In genomic region chr22:49879871-49880270, GRCh38 we compare ENCODE assay signal across 23 cellular contexts. TPM values are rescaled to one million over a fixed set of nuclear protein-coding genes. Genes with fewer than 3 reads are reported as not detected.
DNase-seq lines count a peak whose midpoint lies in the region; ATAC-seq and TF ChIP-seq lines count a peak whose summit lies in the region.
"Had no signal": no experiment of that assay in that cellular context is flagged by ENCODE, and none has a peak within 500 bp of the region (broad histone marks: within the 10 kb centered on the region; RNA-seq: fewer than 3 reads in every experiment).

No MANE protein-coding gene starts in this region.

- intact Hi-C loops in activated CD8-positive, alpha-beta T cell treated with anti-CD3 and anti-CD28 coated beads for 36 hours (cut with micrococcal nuclease) = no loop called here
- intact Hi-C loops in naive thymus-derived CD4-positive, alpha-beta T cell (cut with micrococcal nuclease) = no loop called here

- H3K27me3 Mint-ChIP-seq in T-helper 1 cell treated with Interleukin-12 subunit alpha and Interleukin-12 subunit beta and Interleukin-4 antibody, amounts not matched to agents 30 μg/mL and 1 μg/mL, for 36 hours (ENCODE audit: low read depth) = no peaks in the 10 kb centered on the region
- H3K27me3 Mint-ChIP-seq in CD8-positive, alpha-beta memory T cell = no peaks in the 10 kb centered on the region
- no peaks in the 10 kb centered on the region for H3K27me3 Mint-ChIP-seq in activated CD8-positive, alpha-beta T cell treated with anti-CD3 and anti-CD28 coated beads for 36 hours
- no peaks in the 10 kb centered on the region for H3K27me3 Mint-ChIP-seq in naive thymus-derived CD4-positive, alpha-beta T cell
- H3K27me3 Mint-ChIP-seq: naive B cell had no signal

- H3K36me3 ChIP-seq in CD8-positive, alpha-beta memory T cell (ENCODE audit: insufficient read depth, low read length) = no peaks in the 10 kb centered on the region
- H3K36me3 ChIP-seq in naive thymus-derived CD4-positive, alpha-beta T cell (ENCODE audit: control insufficient read depth in 2 of 3, insufficient read depth in 3 of 3, low read length in 3 of 3) = peaks cover 0 to 13% (median 0%) of the 10 kb centered on the region in 3 experiments
- H3K36me3 ChIP-seq: prostate gland had no signal

- no peak for ATAC-seq in activated CD8-positive, alpha-beta T cell treated with anti-CD3 and anti-CD28 coated beads for 36 hours
- ATAC-seq in naive thymus-derived CD4-positive, alpha-beta T cell = no peak
- no peak for ATAC-seq in GM18505 (IDR thresholded peaks at IDR 0.05; ENCODE audit: unreplicated experiment)
- ATAC-seq: lower lobe of right lung had no signal

- peak overlapping the region; percentile 60 for H3K4me3 Mint-ChIP-seq in T-helper 1 cell treated with Interleukin-12 subunit alpha and Interleukin-12 subunit beta and Interleukin-4 antibody, amounts not matched to agents 30 μg/mL and 1 μg/mL, for 36 hours
- peak overlapping the region in 5 of 7 donors; percentile 15 to 54 (median 19) for H3K4me3 Mint-ChIP-seq in CD8-positive, alpha-beta memory T cell
- H3K4me3 Mint-ChIP-seq in activated CD8-positive, alpha-beta T cell treated with anti-CD3 and anti-CD28 coated beads for 36 hours = no peak overlapping the region
- H3K4me3 Mint-ChIP-seq in naive thymus-derived CD4-positive, alpha-beta T cell = peak overlapping the region in 4 of 10 donors; percentile 4 to 61 (median 31)
- H3K4me3 Mint-ChIP-seq: naive B cell had no signal

- no peak for TF ChIP-seq POLR2A in GM18505 (IDR thresholded peaks at IDR 0.05; ENCODE audit: borderline replicate concordance, extremely low read depth, insufficient read depth, insufficient read length)

- H3K4me1 ChIP-seq in CD8-positive, alpha-beta memory T cell (ENCODE audit: insufficient read depth, low read length) = peaks cover 21% of the 10 kb centered on the region
- peaks cover 3 to 9% of the 10 kb centered on the region in 2 donors for H3K4me1 ChIP-seq in naive thymus-derived CD4-positive, alpha-beta T cell (ENCODE audit: control insufficient read depth in 2 of 2, insufficient read depth in 2 of 2, low read length in 2 of 2)
- H3K4me1 ChIP-seq: BE2C, esophagus muscularis mucosa, lower lobe of right lung, prostate gland had no signal

- CTCF ChIA-PET in CD8-positive, alpha-beta memory T cell (lab: Charles Lee) = interaction anchor here (1.5 kb wide), 1 partner anchor 10 kb away, joined by 4 read pairs; no protein-coding TSS in a partner anchor
- CTCF ChIA-PET in activated CD8-positive, alpha-beta T cell treated with anti-CD3 and anti-CD28 coated beads for 36 hours (lab: Charles Lee) = interaction anchor here (0.8 to 1.1 kb wide), 2 partner anchors 35 to 112 kb away, joined by 3 read pairs; no protein-coding TSS in a partner anchor
- CTCF ChIA-PET in naive thymus-derived CD4-positive, alpha-beta T cell (lab: Charles Lee) = no interaction called here

- H3K27ac Mint-ChIP-seq in T-helper 1 cell treated with Interleukin-12 subunit alpha and Interleukin-12 subunit beta and Interleukin-4 antibody, amounts not matched to agents 30 μg/mL and 1 μg/mL, for 36 hours = peak overlapping the region; percentile 84
- peak overlapping the region in 5 of 8 donors; percentile 26 to 77 (median 62) for H3K27ac Mint-ChIP-seq in CD8-positive, alpha-beta memory T cell
- peak overlapping the region; percentile 2 for H3K27ac Mint-ChIP-seq in activated CD8-positive, alpha-beta T cell treated with anti-CD3 and anti-CD28 coated beads for 36 hours
- peak overlapping the region in 5 of 9 donors; percentile 25 to 83 (median 57) for H3K27ac Mint-ChIP-seq in naive thymus-derived CD4-positive, alpha-beta T cell

- H3K4me3 ChIP-seq in CD8-positive, alpha-beta memory T cell (ENCODE audit: low read length) = no peak overlapping the region
- H3K4me3 ChIP-seq in naive thymus-derived CD4-positive, alpha-beta T cell (ENCODE audit: low read length) = no peak overlapping the region
- H3K4me3 ChIP-seq: dorsolateral prefrontal cortex, esophagus muscularis mucosa, lower lobe of right lung, PC-9, prostate gland, skin epidermis, thyroid gland had no signal

- POLR2A ChIA-PET in CD8-positive, alpha-beta memory T cell (lab: Charles Lee) = interaction anchor here (0.6 kb wide), 1 partner anchor 74 kb away, joined by 4 read pairs; no protein-coding TSS in a partner anchor
- POLR2A ChIA-PET in activated CD8-positive, alpha-beta T cell treated with anti-CD3 and anti-CD28 coated beads for 36 hours (lab: Charles Lee) = no interaction called here
- POLR2A ChIA-PET in naive thymus-derived CD4-positive, alpha-beta T cell (lab: Charles Lee) = interaction anchor here (0.8 to 1.2 kb wide), 3 partner anchors 10 to 24 kb away, joined by 3 to 4 read pairs (median 3); no protein-coding TSS in a partner anchor

- H3K27ac ChIP-seq in CD8-positive, alpha-beta memory T cell (ENCODE audit: low read depth, low read length) = no peak overlapping the region
- H3K27ac ChIP-seq in naive thymus-derived CD4-positive, alpha-beta T cell (ENCODE audit: low read depth, low read length) = no peak overlapping the region
- H3K27ac ChIP-seq: 22Rv1, dorsolateral prefrontal cortex, esophagus muscularis mucosa, lower lobe of right lung, PC-9, prostate gland, thyroid gland had no signal

- peaks cover 31% of the 10 kb centered on the region for H3K4me1 Mint-ChIP-seq in T-helper 1 cell treated with Interleukin-12 subunit alpha and Interleukin-12 subunit beta and Interleukin-4 antibody, amounts not matched to agents 30 μg/mL and 1 μg/mL, for 36 hours (ENCODE audit: low read depth)
- H3K4me1 Mint-ChIP-seq in CD8-positive, alpha-beta memory T cell = peaks cover 49 to 57% (median 56%) of the 10 kb centered on the region in 3 donors
- H3K4me1 Mint-ChIP-seq in activated CD8-positive, alpha-beta T cell treated with anti-CD3 and anti-CD28 coated beads for 36 hours (ENCODE audit: low read depth) = peaks cover 20% of the 10 kb centered on the region
- H3K4me1 Mint-ChIP-seq in naive thymus-derived CD4-positive, alpha-beta T cell = peaks cover 23 to 60% (median 37%) of the 10 kb centered on the region in 7 donors

- no peak for DNase-seq in T-helper 1 cell
- DNase-seq in CD8-positive, alpha-beta memory T cell = no peak
- DNase-seq in activated CD8-positive, alpha-beta T cell treated with anti-CD3 and anti-CD28 coated beads for 36 hours = no peak
- no peak for DNase-seq in naive thymus-derived CD4-positive, alpha-beta T cell
- DNase-seq in NCI-H526 (lab: John Stamatoyannopoulos, UW) = no peak
- DNase-seq in stimulated activated CD4-positive, alpha-beta T cell treated with anti-CD3 and anti-CD28 coated beads, Interleukin-4, amount 100 ng/mL, for 24 hours = no peak
- DNase-seq: activated naive CD4-positive, alpha-beta T cell treated with anti-CD3 and anti-CD28 coated beads, Interleukin-2, amount 50 U/mL, for 16 hours; BE2C; dorsolateral prefrontal cortex; HCEC 1CT; lower lobe of right lung; naive B cell; NCI-H1105; PC-9; SK-N-SH; stimulated activated CD4-positive, alpha-beta T cell treated with anti-CD3 and anti-CD28 coated beads, Interleukin-4, amount 100 ng/mL, for 1 hour had no signal

- no peaks in the 10 kb centered on the region for H3K9me3 Mint-ChIP-seq in T-helper 1 cell treated with Interleukin-12 subunit alpha and Interleukin-12 subunit beta and Interleukin-4 antibody, amounts not matched to agents 30 μg/mL and 1 μg/mL, for 36 hours
- no peaks in the 10 kb centered on the region for H3K9me3 Mint-ChIP-seq in CD8-positive, alpha-beta memory T cell
- peaks cover 1% of the 10 kb centered on the region for H3K9me3 Mint-ChIP-seq in activated CD8-positive, alpha-beta T cell treated with anti-CD3 and anti-CD28 coated beads for 36 hours
- H3K9me3 Mint-ChIP-seq in naive thymus-derived CD4-positive, alpha-beta T cell = peaks cover 0 to 4% (median 0%) of the 10 kb centered on the region in 11 donors
- H3K9me3 Mint-ChIP-seq: naive B cell had no signal

- H3K9me3 ChIP-seq in CD8-positive, alpha-beta memory T cell (ENCODE audit: low read length) = no peaks in the 10 kb centered on the region
- H3K9me3 ChIP-seq in naive thymus-derived CD4-positive, alpha-beta T cell (ENCODE audit: control insufficient read depth in 2 of 3, low read length in 3 of 3) = no peaks in the 10 kb centered on the region
- H3K9me3 ChIP-seq: BE2C, esophagus muscularis mucosa, lower lobe of right lung, prostate gland, SK-N-SH, thyroid gland had no signal

- no peaks in the 10 kb centered on the region for H3K27me3 ChIP-seq in CD8-positive, alpha-beta memory T cell (ENCODE audit: insufficient read depth, low read length, poor library complexity, severe bottlenecking)
- no peaks in the 10 kb centered on the region for H3K27me3 ChIP-seq in naive thymus-derived CD4-positive, alpha-beta T cell (ENCODE audit: control insufficient read depth in 2 of 2, insufficient read depth in 2 of 2, low read length in 2 of 2)
- H3K27me3 ChIP-seq: BE2C, dorsolateral prefrontal cortex, esophagus muscularis mucosa, thyroid gland had no signal

- H3K36me3 Mint-ChIP-seq in T-helper 1 cell treated with Interleukin-12 subunit alpha and Interleukin-12 subunit beta and Interleukin-4 antibody, amounts not matched to agents 30 μg/mL and 1 μg/mL, for 36 hours (ENCODE audit: low read depth) = peaks cover 47% of the 10 kb centered on the region
- peaks cover 14 to 42% (median 31%) of the 10 kb centered on the region in 3 donors for H3K36me3 Mint-ChIP-seq in CD8-positive, alpha-beta memory T cell
- H3K36me3 Mint-ChIP-seq in activated CD8-positive, alpha-beta T cell treated with anti-CD3 and anti-CD28 coated beads for 36 hours (ENCODE audit: low read depth) = peaks cover 44% of the 10 kb centered on the region
- H3K36me3 Mint-ChIP-seq in naive thymus-derived CD4-positive, alpha-beta T cell = peaks cover 13 to 55% (median 37%) of the 10 kb centered on the region in 5 donors

- TF ChIP-seq CTCF in activated CD8-positive, alpha-beta T cell treated with anti-CD3 and anti-CD28 coated beads for 36 hours (IDR thresholded peaks at IDR 0.05) = no peak

RNA-seq across cellular contexts. Expression of gene ZBED4, which starts 26.2 kb away (rescaled TPM):
- total RNA-seq in CD8-positive, alpha-beta memory T cell = 10 to 100 TPM; 24.2 to 24.3 TPM
- 11.1 TPM for polyA plus RNA-seq in CD8-positive, alpha-beta memory T cell
- 10 to 100 TPM; 19.7 to 20.1 TPM for total RNA-seq in activated CD8-positive, alpha-beta T cell treated with anti-CD3 and anti-CD28 coated beads for 36 hours
- total RNA-seq in naive thymus-derived CD4-positive, alpha-beta T cell = 10 to 100 TPM; 13.6 to 20.1 (median 17.1) TPM
- 10 to 100 TPM in 1 of 2 donors, 1 to 10 TPM in 1; 6.0 to 10.6 TPM for polyA plus RNA-seq in naive thymus-derived CD4-positive, alpha-beta T cell

RNA-seq across cellular contexts. Expression of gene ALG12, which starts 38.4 kb away (rescaled TPM):
- total RNA-seq in CD8-positive, alpha-beta memory T cell = 10 to 100 TPM; 21.0 TPM
- 21.8 TPM for polyA plus RNA-seq in CD8-positive, alpha-beta memory T cell
- 10 to 100 TPM; 10.7 to 12.0 TPM for total RNA-seq in activated CD8-positive, alpha-beta T cell treated with anti-CD3 and anti-CD28 coated beads for 36 hours
- total RNA-seq in naive thymus-derived CD4-positive, alpha-beta T cell = 10 to 100 TPM; 16.2 to 22.4 (median 19.5) TPM
- polyA plus RNA-seq in naive thymus-derived CD4-positive, alpha-beta T cell = 10 to 100 TPM; 10.4 to 21.2 TPM

RNA-seq across cellular contexts. Expression of gene CRELD2, which starts 38.6 kb away (rescaled TPM):
- total RNA-seq in CD8-positive, alpha-beta memory T cell = 10 to 100 TPM; 49.4 to 50.7 TPM
- polyA plus RNA-seq in CD8-positive, alpha-beta memory T cell = 53.2 TPM
- total RNA-seq in activated CD8-positive, alpha-beta T cell treated with anti-CD3 and anti-CD28 coated beads for 36 hours = 10 to 100 TPM; 26.1 to 28.2 TPM
- total RNA-seq in naive thymus-derived CD4-positive, alpha-beta T cell = 10 to 100 TPM; 19.7 to 80.9 (median 28.5) TPM
- 10 to 100 TPM; 37.3 to 39.1 TPM for polyA plus RNA-seq in naive thymus-derived CD4-positive, alpha-beta T cell

RNA-seq across cellular contexts. Expression of gene BRD1, which starts 52.2 kb away (rescaled TPM):
- 10 to 100 TPM; 32.9 to 35.1 TPM for total RNA-seq in CD8-positive, alpha-beta memory T cell
- 4.9 TPM for polyA plus RNA-seq in CD8-positive, alpha-beta memory T cell
- 10 to 100 TPM; 24.5 to 29.0 TPM for total RNA-seq in activated CD8-positive, alpha-beta T cell treated with anti-CD3 and anti-CD28 coated beads for 36 hours
- total RNA-seq in naive thymus-derived CD4-positive, alpha-beta T cell = 100 to 1,000 TPM in 2 of 5 experiments, 10 to 100 TPM in 3; 50.0 to 130 (median 87.7) TPM
- polyA plus RNA-seq in naive thymus-derived CD4-positive, alpha-beta T cell = 1 to 10 TPM; 2.8 to 3.4 TPM

Comparison
In these comparisons a context has a peak if more than half of its experiments do, and no peak if none do; other contexts are left out.
1. H3K27ac Mint-ChIP-seq: peak in every context shown above with its lines; median percentile 84 in T-helper 1 cell treated with Interleukin-12 subunit alpha and Interleukin-12 subunit beta and Interleukin-4 antibody, amounts not matched to agents 30 μg/mL and 1 μg/mL, for 36 hours; 62 in CD8-positive, alpha-beta memory T cell; 57 in naive thymus-derived CD4-positive, alpha-beta T cell; 2 in activated CD8-positive, alpha-beta T cell treated with anti-CD3 and anti-CD28 coated beads for 36 hours.